ENCODE assay signal across 17 cellular contexts in the genomic region with DNA sequence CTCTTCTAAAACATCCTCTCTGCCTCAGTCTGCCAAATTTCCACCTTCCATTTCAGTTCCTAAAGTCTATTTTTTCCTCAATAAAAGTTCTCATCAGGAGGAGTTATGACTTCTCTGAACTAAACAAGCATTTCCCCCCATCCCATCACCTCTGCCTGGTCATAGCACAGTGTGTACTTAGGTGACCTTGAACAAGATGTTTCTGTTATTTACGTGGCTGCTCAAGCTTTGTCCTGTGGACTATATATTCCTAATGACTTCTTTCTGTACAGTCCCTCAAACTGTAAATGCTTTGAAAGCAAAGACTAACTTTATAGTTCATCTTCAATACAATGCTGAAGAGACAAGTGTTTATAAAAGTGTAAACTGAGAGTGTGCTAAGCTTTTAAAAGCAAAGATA.
A peak's percentile ranks its signal among the peaks of the same experiment; 100 is the strongest.
DNase-seq lines count a peak whose midpoint lies in the region; ATAC-seq, FAIRE-seq and TF ChIP-seq lines count a peak whose summit lies in the region.
"Had no signal": no experiment of that assay in that cellular context is flagged by ENCODE, and none has a peak within 500 bp of the region (broad histone marks: within the 10 kb centered on the region; RNA-seq: fewer than 3 reads in every experiment).

No MANE protein-coding gene starts in this region.

- H3K36me3 Mint-ChIP-seq in activated CD8-positive, alpha-beta T cell treated with anti-CD3 and anti-CD28 coated beads, Interleukin-2, amount 10 ng/mL, durations not matched to agents 7 days and 5 days (ENCODE audit: low read depth) = no peaks in the 10 kb centered on the region

- no peaks in the 10 kb centered on the region for H3K9me3 Mint-ChIP-seq in activated CD8-positive, alpha-beta T cell treated with anti-CD3 and anti-CD28 coated beads, Interleukin-2, amount 10 ng/mL, durations not matched to agents 7 days and 5 days (ENCODE audit: insufficient read depth)
- H3K9me3 Mint-ChIP-seq: activated CD4-positive, alpha-beta memory T cell treated with anti-CD3 and anti-CD28 coated beads, Interleukin-2, amount 10 ng/mL, durations not matched to agents 7 days and 5 days; activated T-helper 1 cell treated with anti-CD3 and anti-CD28 coated beads, Interleukin-12 subunit alpha, Interleukin-12 subunit beta, Interleukin-2, Interleukin-4 antibody, amounts not matched to agents 30 ng/mL and 10 ng/mL and 1 ng/mL, durations not matched to agents 14 hours and 24 hours and 36 hours had no signal

- DNase-seq in caudate nucleus (lab: John Stamatoyannopoulos, UW) (no peak), kidney (no peak), NCI-H526 (lab: John Stamatoyannopoulos, UW) (no peak), HTR-8/SVneo (ENCODE audit: insufficient read length, low spot score) (no peak)
- no peak for DNase-seq in effector CD8-positive, alpha-beta T cell (lab: John Stamatoyannopoulos, UW)
- no peak for DNase-seq in activated CD8-positive, alpha-beta T cell treated with anti-CD3 and anti-CD28 coated beads, Interleukin-2, amount 10 ng/mL, durations not matched to agents 7 days and 5 days
- DNase-seq: activated CD4-positive, alpha-beta memory T cell treated with anti-CD3 and anti-CD28 coated beads, Interleukin-2, amount 10 ng/mL, durations not matched to agents 7 days and 5 days; amygdala; dorsolateral prefrontal cortex; NCI-H1436; occipital lobe had no signal

- CTCF ChIA-PET in activated CD8-positive, alpha-beta T cell treated with anti-CD3 and anti-CD28 coated beads, Interleukin-2, amount 10 ng/mL, durations not matched to agents 7 days and 5 days (lab: Charles Lee) = interaction anchor here (1.3 kb wide), 1 partner anchor 36 kb away, joined by 3 read pairs; no protein-coding TSS in a partner anchor

- intact Hi-C loops in kidney (cut with DNase I) = no loop called here

- H3K4me1 ChIP-seq in ACC112 (ENCODE audit: control insufficient read depth, insufficient read depth, low read length, unreplicated experiment) (peaks cover 40% of the 10 kb centered on the region), kidney (ENCODE audit: control insufficient read depth in 1 of 2, insufficient read depth in 1 of 2, low read depth in 1 of 2, low read length in 2 of 2) (peaks cover 41 to 48% of the 10 kb centered on the region in 2 donors), rectal smooth muscle tissue (ENCODE audit: control insufficient read depth, insufficient read depth, low read length) (peaks cover 26% of the 10 kb centered on the region)
- H3K4me1 ChIP-seq: SJSA1 had no signal

- H3K4me3 Mint-ChIP-seq in activated CD8-positive, alpha-beta T cell treated with anti-CD3 and anti-CD28 coated beads, Interleukin-2, amount 10 ng/mL, durations not matched to agents 7 days and 5 days = no peak overlapping the region
- H3K4me3 Mint-ChIP-seq: activated CD4-positive, alpha-beta memory T cell treated with anti-CD3 and anti-CD28 coated beads, Interleukin-2, amount 10 ng/mL, durations not matched to agents 7 days and 5 days; activated T-helper 1 cell treated with anti-CD3 and anti-CD28 coated beads, Interleukin-12 subunit alpha, Interleukin-12 subunit beta, Interleukin-2, Interleukin-4 antibody, amounts not matched to agents 30 ng/mL and 10 ng/mL and 1 ng/mL, durations not matched to agents 14 hours and 24 hours and 36 hours had no signal

- H3K36me3 ChIP-seq in ACC112 (ENCODE audit: insufficient read depth, low read length) (no peaks in the 10 kb centered on the region), kidney (ENCODE audit: control insufficient read depth in 1 of 2, insufficient read depth in 2 of 2, low read length in 2 of 2) (no peaks in the 10 kb centered on the region), rectal smooth muscle tissue (ENCODE audit: control insufficient read depth, insufficient read depth, low read length) (no peaks in the 10 kb centered on the region)
- H3K36me3 ChIP-seq: SJSA1 had no signal

- H2AFZ ChIP-seq in ACC112 (ENCODE audit: low read length, unreplicated experiment) = no peak overlapping the region

- no peaks in the 10 kb centered on the region for H3K79me2 ChIP-seq in ACC112 (ENCODE audit: control insufficient read depth, insufficient read depth, low read length, unreplicated experiment)

- TF ChIP-seq CTCF in kidney (IDR thresholded peaks at IDR 0.05; ENCODE audit: borderline replicate concordance, extremely low read depth, insufficient read depth) = no peak

- H3K27me3 Mint-ChIP-seq in activated CD8-positive, alpha-beta T cell treated with anti-CD3 and anti-CD28 coated beads, Interleukin-2, amount 10 ng/mL, durations not matched to agents 7 days and 5 days (ENCODE audit: low read depth) = no peaks in the 10 kb centered on the region
- H3K27me3 Mint-ChIP-seq: activated CD4-positive, alpha-beta memory T cell treated with anti-CD3 and anti-CD28 coated beads, Interleukin-2, amount 10 ng/mL, durations not matched to agents 7 days and 5 days had no signal

- no peak overlapping the region for H3K27ac Mint-ChIP-seq in activated CD8-positive, alpha-beta T cell treated with anti-CD3 and anti-CD28 coated beads, Interleukin-2, amount 10 ng/mL, durations not matched to agents 7 days and 5 days
- H3K27ac Mint-ChIP-seq: activated CD4-positive, alpha-beta memory T cell treated with anti-CD3 and anti-CD28 coated beads, Interleukin-2, amount 10 ng/mL, durations not matched to agents 7 days and 5 days; activated T-helper 1 cell treated with anti-CD3 and anti-CD28 coated beads, Interleukin-12 subunit alpha, Interleukin-12 subunit beta, Interleukin-2, Interleukin-4 antibody, amounts not matched to agents 30 ng/mL and 10 ng/mL and 1 ng/mL, durations not matched to agents 14 hours and 24 hours and 36 hours had no signal

- H3K4me3 ChIP-seq in ACC112 (ENCODE audit: low read depth, low read length) (peak overlapping the region; percentile 29; the same call in 1 of the 2 replicates), kidney (ENCODE audit: low read length in 2 of 2) (no peak overlapping the region), rectal smooth muscle tissue (ENCODE audit: low read length) (no peak overlapping the region)
- H3K4me3 ChIP-seq: SJSA1 had no signal

- H3K9ac ChIP-seq in kidney (ENCODE audit: low read length in 2 of 2) (peak overlapping the region in 1 of 2 donors; percentile 20), rectal smooth muscle tissue (ENCODE audit: low read length) (no peak overlapping the region)

- H3K27me3 ChIP-seq in ACC112 (ENCODE audit: insufficient read depth, low read length) (no peaks in the 10 kb centered on the region), rectal smooth muscle tissue (ENCODE audit: control insufficient read depth, insufficient read depth, low read length) (no peaks in the 10 kb centered on the region)
- H3K27me3 ChIP-seq: dorsolateral prefrontal cortex, SJSA1 had no signal

- H3K27ac ChIP-seq in ACC112 (ENCODE audit: low read depth, low read length) (peak overlapping the region; percentile 54), caudate nucleus (ENCODE audit: low read depth, low read length) (peak overlapping the region; percentile 14), kidney (ENCODE audit: low read depth in 2 of 2, low read length in 2 of 2) (peak overlapping the region; percentile 72 to 82), rectal smooth muscle tissue (ENCODE audit: low read depth, low read length) (peak overlapping the region; percentile 51)
- H3K27ac ChIP-seq: SJSA1 had no signal

- FAIRE-seq in kidney (lab: Jason Lieb, UNC) = no peak
- FAIRE-seq in HTR-8/SVneo (lab: Jason Lieb, UNC) = no peak
- FAIRE-seq: G401.6, TTC549 had no signal

- ATAC-seq in activated CD8-positive, alpha-beta T cell treated with anti-CD3 and anti-CD28 coated beads, Interleukin-2, amount 10 ng/mL, durations not matched to agents 7 days and 5 days = no peak

- no peaks in the 10 kb centered on the region for H3K4me1 Mint-ChIP-seq in activated CD8-positive, alpha-beta T cell treated with anti-CD3 and anti-CD28 coated beads, Interleukin-2, amount 10 ng/mL, durations not matched to agents 7 days and 5 days (ENCODE audit: low read depth)
- H3K4me1 Mint-ChIP-seq: activated CD4-positive, alpha-beta memory T cell treated with anti-CD3 and anti-CD28 coated beads, Interleukin-2, amount 10 ng/mL, durations not matched to agents 7 days and 5 days had no signal

- no peaks in the 10 kb centered on the region for H3K9me3 ChIP-seq in kidney (ENCODE audit: control insufficient read depth in 1 of 2, low read length in 2 of 2)

- POLR2A ChIA-PET in activated CD8-positive, alpha-beta T cell treated with anti-CD3 and anti-CD28 coated beads, Interleukin-2, amount 10 ng/mL, durations not matched to agents 7 days and 5 days (lab: Charles Lee) = no interaction called here

Comparison
In these comparisons a context has a peak if more than half of its experiments do, and no peak if none do; other contexts are left out.
1. H3K27ac ChIP-seq: peak in every context shown above with its lines; median percentile 77 in kidney; 54 in ACC112; 51 in rectal smooth muscle tissue; 14 in caudate nucleus.